In genomic region chr7:30427296-30428080, GRCh38 we compare ENCODE assay signal across 19 cellular contexts. TPM values are rescaled to one million over a fixed set of nuclear protein-coding genes. Genes with fewer than 3 reads are reported as not detected.
DNase-seq lines count a peak whose midpoint lies in the region; ATAC-seq, FAIRE-seq and TF ChIP-seq lines count a peak whose summit lies in the region.
"Had no signal": no experiment of that assay in that cellular context is flagged by ENCODE, and none has a peak within 500 bp of the region (broad histone marks: within the 10 kb centered on the region; RNA-seq: fewer than 3 reads in every experiment).

No MANE protein-coding gene starts in this region.

- no peak overlapping the region for H2BK5ac ChIP-seq in neuronal stem cell (ENCODE audit: low read length)

- no peak for TF ChIP-seq EP300 in HepG2 (IDR thresholded peaks at IDR 0.05; ENCODE audit: low read depth in 2 of 2, low read length in 2 of 2)
- no peak for TF ChIP-seq EP300 in HepG2 (CRISPR knock-in tag; IDR thresholded peaks at IDR 0.05; ENCODE audit: borderline replicate concordance)

- H3K9me3 ChIP-seq in right lobe of liver (no peaks in the 10 kb centered on the region), HepG2 (ENCODE audit: low read length) (no peaks in the 10 kb centered on the region), heart right ventricle (no peaks in the 10 kb centered on the region), neuronal stem cell (replicated peaks in 1 of 2; ENCODE audit: control insufficient read depth in 2 of 2, insufficient read depth in 1 of 2, low read depth in 1 of 2, low read length in 2 of 2) (peaks cover 0 to 5% of the 10 kb centered on the region in 2 donors)
- H3K9me3 ChIP-seq: breast epithelium, esophagus muscularis mucosa, ovary had no signal

- H2BK15ac ChIP-seq in neuronal stem cell (ENCODE audit: low read length): no peak overlapping the region

- H3K79me1 ChIP-seq in neuronal stem cell (ENCODE audit: low read depth, low read length): no peaks in the 10 kb centered on the region

- H3K9ac ChIP-seq in HepG2 (ENCODE audit: insufficient read depth, low read depth, low read length) (no peak overlapping the region), neuronal stem cell (ENCODE audit: low read depth, low read length, poor library complexity) (no peak overlapping the region)

- no peak overlapping the region for H4K91ac ChIP-seq in neuronal stem cell (ENCODE audit: low read depth, low read length, poor library complexity)

- H3K23ac ChIP-seq in neuronal stem cell (ENCODE audit: low read depth, low read length, poor library complexity): no peak overlapping the region

- TF ChIP-seq POLR2A in right lobe of liver (IDR thresholded peaks at IDR 0.05) (no peak), HepG2 (IDR thresholded peaks at IDR 0.05; ENCODE audit: insufficient read depth in 1 of 2, low read depth in 2 of 2, low read length in 2 of 2) (no peak)

- H3K27ac ChIP-seq in right lobe of liver (no peak overlapping the region), HepG2 (ENCODE audit: extremely low read length, insufficient read depth, low read length) (no peak overlapping the region), heart right ventricle (peak overlapping the region in 3 of 10 donors; percentile 13 to 77 (median 20)), neuronal stem cell (replicated peaks; ENCODE audit: low read length) (no peak overlapping the region), brain microvascular endothelial cell (no peak overlapping the region)
- H3K27ac ChIP-seq: esophagus muscularis mucosa, ovary, RWPE1 had no signal

- no peaks in the 10 kb centered on the region for H3K79me2 ChIP-seq in HepG2 (ENCODE audit: insufficient read depth, low read length)

- 64% methylated on average over 1 of the region's 6 CpGs for WGBS in right lobe of liver (ENCODE audit: insufficient coverage, low coverage, low lambda C conversion rate, missing lambda C conversion rate)
- WGBS in HepG2 (ENCODE audit: low lambda C conversion rate): 100% methylated on average over 3 of the region's 6 CpGs
- 88 to 90% methylated on average over 6 of the region's 6 CpGs for WGBS in heart right ventricle, 2 donors
- no CpG with 5 or more reads among the region's 6 CpGs for WGBS in neuronal stem cell (ENCODE audit: extremely low coverage in 2 of 2, insufficient read length in 2 of 2, insufficient replicate concordance in 1 of 2), 2 donors

- no peak overlapping the region for H2AFZ ChIP-seq in HepG2 (ENCODE audit: low read length)
- H2AFZ ChIP-seq in neuronal stem cell (ENCODE audit: low read length): no peak overlapping the region

- peak overlapping the region; percentile 19 for H3K18ac ChIP-seq in neuronal stem cell (ENCODE audit: low read length)

- no peak for TF ChIP-seq RAD21 in HepG2 (CRISPR knock-in tag; IDR thresholded peaks at IDR 0.05)

- no peak overlapping the region for H2AK5ac ChIP-seq in neuronal stem cell (ENCODE audit: low read depth, low read length)

- TF ChIP-seq CTCF in right lobe of liver (IDR thresholded peaks at IDR 0.05): no peak
- TF ChIP-seq CTCF in HepG2 (CRISPR knock-in tag; IDR thresholded peaks at IDR 0.05): no peak
- TF ChIP-seq CTCF in heart right ventricle (IDR thresholded peaks at IDR 0.05): no peak
- no peak for TF ChIP-seq CTCF in brain microvascular endothelial cell (IDR thresholded peaks at IDR 0.05; ENCODE audit: low read depth, low read length, missing control alignments)

- H3K36me3 ChIP-seq in right lobe of liver (no peaks in the 10 kb centered on the region), HepG2 (replicated peaks in 1 of 2; ENCODE audit: control insufficient read depth in 1 of 2, insufficient read depth in 2 of 2, low read length in 2 of 2) (no peaks in the 10 kb centered on the region), heart right ventricle (peaks cover 0 to 88% (median 25%) of the 10 kb centered on the region in 9 donors), neuronal stem cell (replicated peaks in 1 of 2; ENCODE audit: control insufficient read depth in 2 of 2, insufficient read depth in 2 of 2, low read length in 2 of 2) (peaks cover 0 to 18% of the 10 kb centered on the region in 2 donors), brain microvascular endothelial cell (replicated peaks) (peaks cover 4% of the 10 kb centered on the region)
- H3K36me3 ChIP-seq: breast epithelium, ovary had no signal

- H3K4me3 ChIP-seq in right lobe of liver: no peak overlapping the region
- H3K4me3 ChIP-seq in HepG2 (replicated peaks in 1 of 3; ENCODE audit: insufficient read depth in 1 of 3, low read depth in 2 of 3, low read length in 3 of 3): no peak overlapping the region
- H3K4me3 ChIP-seq in heart right ventricle: no peak overlapping the region
- no peak overlapping the region for H3K4me3 ChIP-seq in neuronal stem cell (ENCODE audit: low read length in 2 of 2)
- H3K4me3 ChIP-seq in brain microvascular endothelial cell (ENCODE audit: low read depth, low read length): no peak overlapping the region
- H3K4me3 ChIP-seq: breast epithelium, esophagus muscularis mucosa, ovary had no signal

- H3K27me3 ChIP-seq in right lobe of liver (no peaks in the 10 kb centered on the region), HepG2 (ENCODE audit: control insufficient read depth in 1 of 2, insufficient read depth in 2 of 2, low read length in 2 of 2) (no peaks in the 10 kb centered on the region), heart right ventricle (no peaks in the 10 kb centered on the region), neuronal stem cell (ENCODE audit: control insufficient read depth in 3 of 3, insufficient read depth in 3 of 3, low read depth in 1 of 3, low read length in 3 of 3) (no peaks in the 10 kb centered on the region), brain microvascular endothelial cell (replicated peaks) (no peaks in the 10 kb centered on the region)
- H3K27me3 ChIP-seq: breast epithelium, esophagus muscularis mucosa, ovary had no signal

- no peak overlapping the region for H3K4ac ChIP-seq in neuronal stem cell (ENCODE audit: low read length)

- no peak overlapping the region for H2BK12ac ChIP-seq in neuronal stem cell (ENCODE audit: low read length)

- H3K14ac ChIP-seq in neuronal stem cell (ENCODE audit: low read length): no peak overlapping the region

- FAIRE-seq in HepG2 (lab: Jason Lieb, UNC): no peak
- FAIRE-seq: urothelium cell line had no signal

- in situ Hi-C loops in HepG2 (cut with HindIII; ENCODE audit: extremely low pct_ligation_motif_present, low pct_unique_long_range_greater_than_20kb): no loop called here
- in situ Hi-C loops in brain microvascular endothelial cell (cut with HindIII; ENCODE audit: low pct_ligation_motif_present, low sequenced_read_pairs): no loop called here

- H3K4me2 ChIP-seq in HepG2 (ENCODE audit: low read depth, low read length) (no peak overlapping the region), neuronal stem cell (ENCODE audit: insufficient read depth, low read length, poor library complexity, severe bottlenecking) (no peak overlapping the region)

- DNase-seq in right lobe of liver: no peak
- no peak for DNase-seq in HepG2 (ENCODE audit: low spot score)
- DNase-seq in heart right ventricle: no peak
- DNase-seq in neuronal stem cell (ENCODE audit: low spot score): no peak
- DNase-seq in activated naive CD4-positive, alpha-beta T cell (lab: John Stamatoyannopoulos, UW): no peak
- no peak for DNase-seq in HEK293T (ENCODE audit: extremely low spot score)
- no peak for DNase-seq in NCI-H1105 treated with DMSO at 0.1 percent for 48 hours (lab: John Stamatoyannopoulos, UW)
- no peak for DNase-seq in brain microvascular endothelial cell
- DNase-seq: activated CD8-positive, alpha-beta T cell treated with anti-CD3 and anti-CD28 coated beads for 36 hours; NCI-H1694; NCI-H2227 treated with DMSO at 0.1 percent for 48 hours; ovary; stimulated activated naive CD4-positive, alpha-beta T cell treated with Interleukin-2 at 50 U/mL for 16 hours; T-helper 1 cell had no signal

- peaks cover 0 to 34% (median 10%) of the 10 kb centered on the region in 4 donors for H3K4me1 ChIP-seq in right lobe of liver
- no peaks in the 10 kb centered on the region for H3K4me1 ChIP-seq in HepG2 (ENCODE audit: insufficient read depth, low read length)
- peaks cover 6 to 73% (median 21%) of the 10 kb centered on the region in 9 donors for H3K4me1 ChIP-seq in heart right ventricle
- no peaks in the 10 kb centered on the region for H3K4me1 ChIP-seq in neuronal stem cell (ENCODE audit: control insufficient read depth in 2 of 2, insufficient read depth in 1 of 2, low read depth in 1 of 2, low read length in 2 of 2)

- intact Hi-C loops in right lobe of liver (cut with DNase I): loop anchor here in 1 of 2 donors (10.0 kb wide), 1 partner anchor 253 kb away; no protein-coding TSS in a partner anchor
- intact Hi-C loops in HepG2 (cut with micrococcal nuclease; ENCODE audit: unreplicated experiment): no loop called here
- intact Hi-C loops in heart right ventricle (cut with DNase I): loop anchor here in 1 of 10 donors (5.0 kb wide), 1 partner anchor 270 kb away; no protein-coding TSS in a partner anchor

- CTCF ChIA-PET in HepG2 (lab: Yijun Ruan, JAX; ENCODE audit: low intra/inter-chr PET ratio, low total read pairs) (no interaction called here), HEK293T (lab: Yijun Ruan, JAX) (no interaction called here)

- H4K8ac ChIP-seq in neuronal stem cell (ENCODE audit: low read depth, low read length): no peak overlapping the region

- H4K20me1 ChIP-seq in HepG2 (ENCODE audit: insufficient read depth, low read length): no peaks in the 10 kb centered on the region

- POLR2A ChIA-PET in HepG2 (lab: Yijun Ruan, JAX): no interaction called here
- POLR2A ChIA-PET in HEK293T (lab: Yijun Ruan, JAX): no interaction called here

- no peak overlapping the region for H2BK120ac ChIP-seq in neuronal stem cell (ENCODE audit: low read depth, low read length)

- peak; percentile 23 to 63 (median 44) for ATAC-seq in right lobe of liver
- no peak for ATAC-seq in HepG2
- ATAC-seq in heart right ventricle: peak in 6 of 8 donors; percentile 5 to 56 (median 33)
- ATAC-seq: activated CD8-positive, alpha-beta T cell treated with anti-CD3 and anti-CD28 coated beads for 36 hours; WTC11 had no signal

- BruUV-seq in HepG2 (replicated peaks; lab: Mats Ljungman, UMichigan): no TSS peak

RNA-seq across cellular contexts. Expression of gene NOD1, which starts 51.1 kb away (rescaled TPM):
- total RNA-seq in right lobe of liver (1 to 10 TPM; 1.7 to 5.3 (median 2.7) TPM), HepG2 (2016; rRNA removed; fragmentation: Illumina TruSeq; extraction: Trizol) (2.9 TPM in 2 replicates), heart right ventricle (10 to 100 TPM in 3 of 10 donors, 1 to 10 TPM in 7; 6.3 to 19.1 (median 8.6) TPM)
- total RNA-seq in HepG2 (2016; cell fraction: cytosol; rRNA removed; fragmentation: Illumina TruSeq; extraction: Trizol; ENCODE audit: low read depth): 1.6 and 1.8 TPM in 2 replicates
- total RNA-seq in HepG2 (2016; cell fraction: insoluble cytoplasmic fraction; rRNA removed; fragmentation: Illumina TruSeq; extraction: Trizol): 2.4 and 2.6 TPM in 2 replicates
- total RNA-seq in HepG2 (2016; cell fraction: membrane; rRNA removed; fragmentation: Illumina TruSeq; extraction: Trizol): 1.7 and 3.3 TPM in 2 replicates
- 4.8 and 4.9 TPM in 2 replicates for total RNA-seq in HepG2 (2016; cell fraction: nucleus; rRNA removed; fragmentation: Illumina TruSeq; extraction: Trizol)
- polyA plus RNA-seq in HepG2 (2011; rRNA removed) (1.7 and 1.9 TPM in 2 replicates), heart right ventricle (10 to 100 TPM in 1 of 2 donors, 1 to 10 TPM in 1; 7.6 to 18.4 TPM)
- polyA plus RNA-seq in HepG2 (2011; cell fraction: cytosol; rRNA removed): 1.1 and 1.4 TPM in 2 replicates
- 4.1 and 4.3 TPM in 2 replicates for polyA plus RNA-seq in HepG2 (2011; cell fraction: nucleus; rRNA removed)
- polyA plus RNA-seq in HepG2 (2012): 0.91 and 1.1 TPM in 2 replicates
- 0.54 and 0.55 TPM in 2 replicates for polyA plus RNA-seq in HepG2 (2016; cell fraction: cytosol; fragmentation: Illumina TruSeq; extraction: Trizol; ENCODE audit: low read depth)
- polyA plus RNA-seq in HepG2 (2016; cell fraction: insoluble cytoplasmic fraction; fragmentation: Illumina TruSeq; extraction: Trizol; ENCODE audit: low read depth): 2.1 and 3.1 TPM in 2 replicates
- polyA plus RNA-seq in HepG2 (2016; cell fraction: membrane; fragmentation: Illumina TruSeq; extraction: Trizol; ENCODE audit: low read depth): 1.2 TPM in 2 replicates
- 6.7 and 7.0 TPM in 2 replicates for polyA plus RNA-seq in HepG2 (2016; cell fraction: nucleus; fragmentation: Illumina TruSeq; extraction: Trizol; ENCODE audit: insufficient read depth, low read depth)
- polyA minus RNA-seq in HepG2 (2011; rRNA and poly(A)+ RNA removed; ENCODE audit: low replicate concordance): 4.2 and 9.5 TPM in 2 replicates
- polyA minus RNA-seq in HepG2 (2011; cell fraction: cytosol; rRNA and poly(A)+ RNA removed): 0.97 and 1.1 TPM in 2 replicates
- polyA minus RNA-seq in HepG2 (2011; cell fraction: nucleus; rRNA and poly(A)+ RNA removed): 4.5 and 5.7 TPM in 2 replicates
- 6.4 TPM for polyA plus RNA-seq in neuronal stem cell (2013, experiment 1 of 2)
- 6.4 TPM for polyA plus RNA-seq in neuronal stem cell (2013, experiment 2 of 2)
